Comparison of ENCODE assay signal across 2 cellular contexts in genomic region chr16:53678155-53678554, GRCh38.
TF ChIP-seq lines count a peak whose summit lies in the region.

No MANE protein-coding gene starts in this region.

TF ChIP-seq in HEK293, 187 proteins besides CTCF, POLR2A, EP300 and RAD21 (continued from another document):
- peak; percentile 91 for TF ChIP-seq PRDM6 (tag by site-specific recombination; IDR thresholded peaks at IDR 0.05)
- TF ChIP-seq OSR2 (tag by site-specific recombination; IDR thresholded peaks at IDR 0.05) = peak; percentile 64; the same call in 1 of the 2 replicates
- no peak for TF ChIP-seq ZBTB49 (tag by site-specific recombination; IDR thresholded peaks at IDR 0.05; ENCODE audit: low read depth)
- no peak for TF ChIP-seq ZNF184 (tag by site-specific recombination; IDR thresholded peaks at IDR 0.05)
- peak; percentile 95 for TF ChIP-seq PRDM4 (tag by site-specific recombination; IDR thresholded peaks at IDR 0.05)
- no peak for TF ChIP-seq ZNF266 (tag by site-specific recombination; IDR thresholded peaks at IDR 0.05; ENCODE audit: low read depth)
- TF ChIP-seq ZNF404 (tag by site-specific recombination; IDR thresholded peaks at IDR 0.05) = no peak
- no peak for TF ChIP-seq ZNF610 (tag by site-specific recombination; IDR thresholded peaks at IDR 0.05; ENCODE audit: borderline replicate concordance)
- TF ChIP-seq ZNF24 (tag by site-specific recombination; IDR thresholded peaks at IDR 0.05) = no peak

TF ChIP-seq in WTC11, 78 proteins besides CTCF, POLR2A, EP300 and RAD21 (continued from another document):
- no peak for TF ChIP-seq STAT6 (CRISPR knock-in tag; conservative IDR thresholded peaks at IDR 0.05; ENCODE audit: low read depth)
- TF ChIP-seq ERG (CRISPR knock-in tag; IDR thresholded peaks at IDR 0.05) = no peak
- TF ChIP-seq IRF2 (CRISPR knock-in tag; IDR thresholded peaks at IDR 0.05; ENCODE audit: borderline replicate concordance, low read depth) = no peak
- no peak for TF ChIP-seq TEAD1 (CRISPR knock-in tag; IDR thresholded peaks at IDR 0.05)
- TF ChIP-seq PREB (CRISPR knock-in tag; IDR thresholded peaks at IDR 0.05; ENCODE audit: borderline replicate concordance) = no peak
- TF ChIP-seq ZNF396 (CRISPR knock-in tag; IDR thresholded peaks at IDR 0.05; ENCODE audit: borderline replicate concordance) = no peak
- TF ChIP-seq ZNF263 (CRISPR knock-in tag; IDR thresholded peaks at IDR 0.05; ENCODE audit: low read depth) = no peak
- TF ChIP-seq ZNF121 (CRISPR knock-in tag; IDR thresholded peaks at IDR 0.05) = no peak
- TF ChIP-seq ZNF416 (CRISPR knock-in tag; IDR thresholded peaks at IDR 0.05) = no peak
TF ChIP-seq in WTC11: peak in this region for 0.
